ENCODE assay signal across 37 cellular contexts in genomic region chr18:36772339-36772738, GRCh38. TPM values are rescaled to one million over a fixed set of nuclear protein-coding genes. Genes with fewer than 3 reads are reported as not detected.
DNase-seq lines count a peak whose midpoint lies in the region; ATAC-seq, FAIRE-seq and TF ChIP-seq lines count a peak whose summit lies in the region.
"Had no signal": no experiment of that assay in that cellular context is flagged by ENCODE, and none has a peak within 500 bp of the region (broad histone marks: within the 10 kb centered on the region; RNA-seq: fewer than 3 reads in every experiment).

No MANE protein-coding gene starts in this region.

- H3F3A ChIP-seq in neural progenitor cell (ENCODE audit: low read depth) = no peaks in the 10 kb centered on the region

- no peak for ATAC-seq in HG03039 (IDR thresholded peaks at IDR 0.05; ENCODE audit: unreplicated experiment)
- ATAC-seq: activated CD4-positive, CD25-positive, alpha-beta regulatory T cell treated with anti-CD3 and anti-CD28 coated beads, Interleukin-2, amount 50 U/mL, for 24 hours; activated T-helper 17 cell treated with anti-CD3 and anti-CD28 coated beads, Interleukin-2, amount 50 U/mL, for 72 hours; gastroesophageal sphincter; GM23338; K562; left ventricle myocardium superior; stimulated activated naive CD8-positive, alpha-beta T cell treated with anti-CD3 and anti-CD28 coated beads, Interleukin-15, amount 100 ng/mL, for 72 hours; T-helper 17 cell had no signal

- H3K27me3 ChIP-seq in astrocyte (ENCODE audit: insufficient read depth, low read length) (no peaks in the 10 kb centered on the region), neural progenitor cell (no peaks in the 10 kb centered on the region)
- H3K27me3 ChIP-seq: colonic mucosa, gastroesophageal sphincter, hepatocyte, MG63, tibial artery had no signal

- H3K9me3 Mint-ChIP-seq in astrocyte (ENCODE audit: unreplicated experiment) = peaks cover 2% of the 10 kb centered on the region
- no peaks in the 10 kb centered on the region for H3K9me3 Mint-ChIP-seq in neural progenitor cell
- H3K9me3 Mint-ChIP-seq: activated CD4-positive, alpha-beta memory T cell treated with anti-CD3 and anti-CD28 coated beads for 36 hours; activated naive CD4-positive, alpha-beta T cell treated with anti-CD3 and anti-CD28 coated beads, Interleukin-2, amount 50 U/mL, for 24 hours; activated T-helper 17 cell treated with anti-CD3 and anti-CD28 coated beads, Interleukin-2, amount 50 U/mL, for 72 hours; GM23338; naive B cell; stimulated activated naive CD8-positive, alpha-beta T cell treated with anti-CD3 and anti-CD28 coated beads, Interleukin-15, amount 100 ng/mL, for 72 hours had no signal

- H3K36me3 ChIP-seq in astrocyte (ENCODE audit: insufficient read depth, low read length) = no peaks in the 10 kb centered on the region
- peaks cover 5% of the 10 kb centered on the region for H3K36me3 ChIP-seq in neural progenitor cell
- H3K36me3 ChIP-seq: colonic mucosa, MG63 had no signal

- no peak overlapping the region for H3K4me3 ChIP-seq in astrocyte (ENCODE audit: insufficient read depth, low read depth, low read length)
- no peak overlapping the region for H3K4me3 ChIP-seq in neural progenitor cell
- H3K4me3 ChIP-seq: colonic mucosa, gastroesophageal sphincter, GM23338, hepatocyte, K562, MG63, tibial artery had no signal

- H3K36me3 Mint-ChIP-seq in astrocyte (ENCODE audit: low read depth, unreplicated experiment) (peaks cover 3% of the 10 kb centered on the region), neural progenitor cell (peaks cover 26% of the 10 kb centered on the region)
- H3K36me3 Mint-ChIP-seq: activated CD4-positive, alpha-beta memory T cell treated with anti-CD3 and anti-CD28 coated beads for 36 hours; naive B cell had no signal

- H3K9me3 ChIP-seq in astrocyte (ENCODE audit: insufficient read depth, low read depth, low read length) (no peaks in the 10 kb centered on the region), neural progenitor cell (ENCODE audit: low read depth) (no peaks in the 10 kb centered on the region)
- H3K9me3 ChIP-seq: Caco-2, colonic mucosa, gastroesophageal sphincter, MG63, tibial artery had no signal

- H3K27me3 Mint-ChIP-seq in astrocyte (ENCODE audit: low read depth, unreplicated experiment) = peaks cover 5% of the 10 kb centered on the region
- peaks cover 2% of the 10 kb centered on the region for H3K27me3 Mint-ChIP-seq in neural progenitor cell (ENCODE audit: insufficient read depth, low read depth)
- H3K27me3 Mint-ChIP-seq: naive B cell had no signal

- H3K4me1 ChIP-seq in astrocyte (ENCODE audit: insufficient read depth, low read length) = peaks cover 4% of the 10 kb centered on the region
- H3K4me1 ChIP-seq in neural progenitor cell = no peaks in the 10 kb centered on the region
- H3K4me1 ChIP-seq: Caco-2, colonic mucosa, gastroesophageal sphincter, tibial artery had no signal

- H3K9ac ChIP-seq in astrocyte (ENCODE audit: low read length) (no peak overlapping the region), neural progenitor cell (no peak overlapping the region)

- FAIRE-seq in astrocyte (lab: Jason Lieb, UNC) = peak; percentile 26
- FAIRE-seq: K562, small intestine had no signal

- H3K4me2 ChIP-seq in astrocyte (ENCODE audit: low read length) (peak overlapping the region; percentile 6), neural progenitor cell (no peak overlapping the region)
- H3K4me2 ChIP-seq: GM23338, hepatocyte had no signal

- TF ChIP-seq CTCF in astrocyte (IDR thresholded peaks at IDR 0.05; ENCODE audit: insufficient read depth, low read depth, low read length) = no peak
- no peak for TF ChIP-seq CTCF in neural progenitor cell (IDR thresholded peaks at IDR 0.05)

- DNase-seq in A172 (ENCODE audit: low spot score) (peak; percentile 38), EL (peak; percentile 44), astrocyte (ENCODE audit: low read depth) (peak; percentile 49), kidney tubule cell (ENCODE audit: low spot score) (peak; percentile 58), neural progenitor cell (ENCODE audit: low spot score) (no peak), islet precursor cell (no peak), NK-92 (lab: John Stamatoyannopoulos, UW; ENCODE audit: unreplicated experiment) (no peak)
- DNase-seq: activated CD4-positive, alpha-beta memory T cell treated with anti-CD3 and anti-CD28 coated beads for 36 hours; activated CD8-positive, alpha-beta memory T cell treated with anti-CD3 and anti-CD28 coated beads, Interleukin-2, amount 50 U/mL, for 48 hours; C1 segment of cervical spinal cord; Caco-2; colonic mucosa; DMS79; effector memory CD4-positive, alpha-beta T cell; erythroblast; left ventricle myocardium superior; MG63; naive B cell; NCI-H1436; NCI-H2081 treated with DMSO at 0.1 percent for 48 hours; NCI-H446; nucleus accumbens; small intestine; stimulated activated CD4-positive, alpha-beta T cell treated with anti-CD3 and anti-CD28 coated beads, Interleukin-1b, Interleukin-23, amount 100 ng/mL, for 48 hours; stimulated activated CD8-positive, alpha-beta memory T cell treated with anti-CD3 and anti-CD28 coated beads, Interleukin-4, amount 100 ng/mL, for 48 hours; stimulated activated naive CD8-positive, alpha-beta T cell treated with anti-CD3 and anti-CD28 coated beads, Interleukin-15, amount 100 ng/mL, for 72 hours; T-helper 17 cell; tibial artery had no signal

- H2AFZ ChIP-seq in astrocyte (ENCODE audit: low read depth, low read length) = no peak overlapping the region
- H2AFZ ChIP-seq in neural progenitor cell (replicated peaks) = no peak overlapping the region
- H2AFZ ChIP-seq: GM23338, hepatocyte had no signal

- H3K4me3 Mint-ChIP-seq in astrocyte (ENCODE audit: unreplicated experiment) (no peak overlapping the region), neural progenitor cell (no peak overlapping the region)
- H3K4me3 Mint-ChIP-seq: activated CD4-positive, alpha-beta memory T cell treated with anti-CD3 and anti-CD28 coated beads for 36 hours; activated naive CD4-positive, alpha-beta T cell treated with anti-CD3 and anti-CD28 coated beads, Interleukin-2, amount 50 U/mL, for 24 hours; activated T-helper 17 cell treated with anti-CD3 and anti-CD28 coated beads, Interleukin-2, amount 50 U/mL, for 72 hours; GM23338; naive B cell; stimulated activated naive CD8-positive, alpha-beta T cell treated with anti-CD3 and anti-CD28 coated beads, Interleukin-15, amount 100 ng/mL, for 72 hours; T-helper 17 cell had no signal

- H3K4me1 Mint-ChIP-seq in astrocyte (ENCODE audit: low read depth, unreplicated experiment) (peaks cover 4% of the 10 kb centered on the region), neural progenitor cell (peaks cover 5% of the 10 kb centered on the region)

- H3K27ac ChIP-seq in astrocyte (ENCODE audit: low read depth, low read length) (no peak overlapping the region), neural progenitor cell (no peak overlapping the region)
- H3K27ac ChIP-seq: colonic mucosa, gastroesophageal sphincter, hepatocyte, RWPE1, tibial artery had no signal

- H3K27ac Mint-ChIP-seq in astrocyte (ENCODE audit: unreplicated experiment) (no peak overlapping the region), neural progenitor cell (no peak overlapping the region)
- H3K27ac Mint-ChIP-seq: activated CD4-positive, alpha-beta memory T cell treated with anti-CD3 and anti-CD28 coated beads for 36 hours; activated naive CD4-positive, alpha-beta T cell treated with anti-CD3 and anti-CD28 coated beads, Interleukin-2, amount 50 U/mL, for 24 hours; activated T-helper 17 cell treated with anti-CD3 and anti-CD28 coated beads, Interleukin-2, amount 50 U/mL, for 72 hours; GM23338; stimulated activated naive CD8-positive, alpha-beta T cell treated with anti-CD3 and anti-CD28 coated beads, Interleukin-15, amount 100 ng/mL, for 72 hours; T-helper 17 cell had no signal

- no peaks in the 10 kb centered on the region for H4K20me1 ChIP-seq in astrocyte (ENCODE audit: insufficient read depth, low read length)
- no peaks in the 10 kb centered on the region for H4K20me1 ChIP-seq in neural progenitor cell (ENCODE audit: low read depth)

- no peaks in the 10 kb centered on the region for H3K79me2 ChIP-seq in astrocyte (ENCODE audit: insufficient read depth, low read length)
- no peaks in the 10 kb centered on the region for H3K79me2 ChIP-seq in neural progenitor cell (ENCODE audit: low read depth)
- H3K79me2 ChIP-seq: hepatocyte had no signal

RNA-seq across cellular contexts. Expression of gene TPGS2, which starts 56.5 kb away (rescaled TPM):
- 285 and 288 TPM in 2 replicates for total RNA-seq in A172 (2014; rRNA removed; shearing (Covaris generic))
- total RNA-seq in astrocyte (127 and 138 TPM in 2 replicates), neural progenitor cell (ENCODE audit: low replicate concordance) (262 and 301 TPM in 2 replicates)

RNA-seq across cellular contexts. Expression of gene KIAA1328, which starts 56.6 kb away (rescaled TPM):
- 9.1 TPM in 2 replicates for total RNA-seq in A172 (2014; rRNA removed; shearing (Covaris generic))
- 3.7 and 4.2 TPM in 2 replicates for total RNA-seq in astrocyte
- total RNA-seq in neural progenitor cell (ENCODE audit: low replicate concordance) = 11.5 and 15.0 TPM in 2 replicates

Comparison
In these comparisons a context has a peak if more than half of its experiments do, and no peak if none do; other contexts are left out.
1. DNase-seq: peak in A172 (single experiment), EL (single experiment), astrocyte (single experiment) and kidney tubule cell (single experiment); none in neural progenitor cell (single experiment), islet precursor cell (single experiment) and NK-92 (single experiment).